2 cellular contexts compared by ENCODE assay signal in genomic region chr17:7322520-7323194, GRCh38.
A peak's percentile ranks its signal among the peaks of the same experiment; 100 is the strongest.
TF ChIP-seq lines count a peak whose summit lies in the region.

No MANE protein-coding gene starts in this region.

TF ChIP-seq in GM12891, 5 proteins besides CTCF, POLR2A, EP300 and RAD21:
- TF ChIP-seq POU2F2 (IDR thresholded peaks at IDR 0.05; ENCODE audit: low read depth, low read length), result no peak
- no peak for TF ChIP-seq SPI1 (IDR thresholded peaks at IDR 0.05; ENCODE audit: low read depth, low read length)
- no peak for TF ChIP-seq TAF1 (IDR thresholded peaks at IDR 0.05; ENCODE audit: low read depth, low read length)
- TF ChIP-seq POLR2AphosphoS5 (IDR thresholded peaks at IDR 0.05; ENCODE audit: low read depth, low read length), result no peak
- TF ChIP-seq PAX5 (IDR thresholded peaks at IDR 0.05; ENCODE audit: insufficient read depth, low read length, severe bottlenecking), result no peak

TF ChIP-seq in Ishikawa, 13 proteins besides CTCF, POLR2A, EP300 and RAD21:
- TF ChIP-seq TCF12 (IDR thresholded peaks at IDR 0.05; ENCODE audit: low read depth) (peak; percentile 48; the same call in 1 of the 2 replicates), NFIC (IDR thresholded peaks at IDR 0.05) (peak; percentile 75), TEAD4 (IDR thresholded peaks at IDR 0.05) (no peak), TAF1 (IDR thresholded peaks at IDR 0.05; ENCODE audit: low read depth) (no peak), FOXM1 (IDR thresholded peaks at IDR 0.05; ENCODE audit: borderline replicate concordance, low read depth) (no peak), CEBPB (IDR thresholded peaks at IDR 0.05) (no peak)
